ENCODE assay signal across 22 cellular contexts in the genomic region with DNA sequence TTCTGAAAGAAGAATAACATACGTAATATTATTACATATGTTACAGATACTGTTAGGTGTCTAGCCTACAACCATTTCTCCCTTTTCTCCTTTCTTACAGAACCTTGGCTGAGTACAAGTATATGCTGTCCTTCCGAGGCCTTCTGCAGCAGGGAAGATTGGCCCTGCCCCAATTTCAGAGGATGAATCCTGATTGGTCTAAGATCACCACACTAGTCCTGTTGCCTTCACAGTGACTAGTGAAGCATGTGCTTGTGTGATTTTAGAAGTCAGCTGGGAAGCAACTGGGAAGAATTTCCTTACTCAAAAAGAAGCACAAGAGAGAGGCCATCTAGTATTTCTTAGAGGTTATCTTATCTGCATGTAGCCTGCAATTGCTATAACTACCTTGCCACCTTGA. TPM values are rescaled to one million over a fixed set of nuclear protein-coding genes. Genes with fewer than 3 reads are reported as not detected.
DNase-seq lines count a peak whose midpoint lies in the region; ATAC-seq, FAIRE-seq and TF ChIP-seq lines count a peak whose summit lies in the region.
"Had no signal": no experiment of that assay in that cellular context is flagged by ENCODE, and none has a peak within 500 bp of the region (broad histone marks: within the 10 kb centered on the region; RNA-seq: fewer than 3 reads in every experiment).

No MANE protein-coding gene starts in this region.

- no peak for TF ChIP-seq POLR2A in IMR-90 (IDR thresholded peaks at IDR 0.05; ENCODE audit: low read depth, low read length)
- no peak for TF ChIP-seq POLR2A in H1 (IDR thresholded peaks at IDR 0.05; ENCODE audit: control extremely low read depth in 1 of 2, low read depth in 2 of 2, low read length in 2 of 2)

- H3K14ac ChIP-seq in IMR-90 (replicated peaks; ENCODE audit: low read depth, low read length) (no peak overlapping the region), H1 (ENCODE audit: insufficient read length) (no peak overlapping the region)

- no peak overlapping the region for H3K56ac ChIP-seq in IMR-90 (ENCODE audit: extremely low read depth, insufficient read depth, low read length)
- no peak overlapping the region for H3K56ac ChIP-seq in H1 (replicated peaks; ENCODE audit: insufficient read length, low read depth, low read length)

- H2AK9ac ChIP-seq in IMR-90 (replicated peaks; ENCODE audit: low read depth, low read length, poor library complexity): no peak overlapping the region

- POLR2A ChIA-PET in IMR-90 (lab: Charles Lee; ENCODE audit: unreplicated experiment): no interaction called here
- POLR2A ChIA-PET in H1 (lab: Charles Lee; ENCODE audit: partially characterized antibody): no interaction called here

- WGBS in IMR-90 (ENCODE audit: extremely low coverage in 2 of 2, insufficient read length in 1 of 2), 2 experiments: 40% methylated on average over 1 of the region's 2 CpGs; no CpG with 5 or more reads in 1 of the 2 experiments
- 78% methylated on average over 2 of the region's 2 CpGs; no CpG with 5 or more reads in 1 of the 2 experiments for WGBS in H1 (ENCODE audit: extremely low coverage in 1 of 2, insufficient coverage in 1 of 2, insufficient read length in 1 of 2, insufficient replicate concordance in 2 of 2, low coverage in 1 of 2, low lambda C conversion rate in 2 of 2, missing lambda C conversion rate in 1 of 2), 2 experiments

- H2BK15ac ChIP-seq in IMR-90 (ENCODE audit: low read depth, low read length) (no peak overlapping the region), H1 (ENCODE audit: low read length) (no peak overlapping the region)

- no peak overlapping the region for H2AK5ac ChIP-seq in IMR-90 (ENCODE audit: low read depth, low read length)
- no peak overlapping the region for H2AK5ac ChIP-seq in H1 (ENCODE audit: low read depth, low read length)

- H4K20me1 ChIP-seq in IMR-90 (ENCODE audit: insufficient read depth, low read length): no peaks in the 10 kb centered on the region
- H4K20me1 ChIP-seq in H1 (replicated peaks in 1 of 2; ENCODE audit: control insufficient read depth in 1 of 2, insufficient read depth in 2 of 2, low read length in 2 of 2): no peaks in the 10 kb centered on the region

- no peak overlapping the region for H2BK12ac ChIP-seq in H1 (ENCODE audit: low read depth, low read length)

- H3K27ac ChIP-seq in IMR-90 (ENCODE audit: insufficient read depth, low read length) (no peak overlapping the region), H1 (ENCODE audit: low read depth, low read length) (no peak overlapping the region)
- H3K27ac ChIP-seq: gastrocnemius medialis, neutrophil, upper lobe of left lung, WERI-Rb-1 had no signal

- no peak overlapping the region for H2BK5ac ChIP-seq in IMR-90 (ENCODE audit: low read depth, low read length, poor library complexity, severe bottlenecking)
- H2BK5ac ChIP-seq in H1 (ENCODE audit: low read depth, low read length): no peak overlapping the region

- ATAC-seq in IMR-90 (ENCODE audit: low read depth) (no peak), HG03095 (IDR thresholded peaks at IDR 0.05; ENCODE audit: unreplicated experiment) (no peak), HG03280 (IDR thresholded peaks at IDR 0.05; ENCODE audit: unreplicated experiment) (no peak)
- ATAC-seq: gastrocnemius medialis had no signal

- H3K9me1 ChIP-seq in IMR-90 (ENCODE audit: insufficient read depth, low read length): no peaks in the 10 kb centered on the region

- H3K79me2 ChIP-seq in H1 (ENCODE audit: control insufficient read depth in 1 of 2, insufficient read depth in 2 of 2, low read length in 2 of 2): no peaks in the 10 kb centered on the region

- TF ChIP-seq CTCF in IMR-90 (conservative IDR thresholded peaks at IDR 0.05; ENCODE audit: low read depth, low read length): no peak
- TF ChIP-seq CTCF in H1 (IDR thresholded peaks at IDR 0.05; ENCODE audit: control extremely low read depth in 1 of 3, insufficient read depth in 1 of 3, low read depth in 1 of 3, low read length in 3 of 3): no peak

- CTCF ChIA-PET in IMR-90 (lab: Yijun Ruan, JAX): interaction anchor here (1.1 kb wide), 1 partner anchor 25 kb away, joined by 5 read pairs; no protein-coding TSS in a partner anchor
- CTCF ChIA-PET in H1 (lab: Charles Lee; ENCODE audit: partially characterized antibody): no interaction called here

- no peak overlapping the region for H3K4me3 ChIP-seq in IMR-90 (ENCODE audit: insufficient read depth, low read depth, low read length)
- no peak overlapping the region for H3K4me3 ChIP-seq in H1 (ENCODE audit: extremely low read depth in 1 of 4, insufficient read depth in 2 of 4, low read depth in 3 of 4, low read length in 4 of 4)
- H3K4me3 ChIP-seq: gastrocnemius medialis, upper lobe of left lung had no signal

- H3K4me1 ChIP-seq in IMR-90 (ENCODE audit: control insufficient read depth, insufficient read depth, low read length) (peaks cover 2% of the 10 kb centered on the region; the same call in 1 of the 2 replicates), H1 (replicated peaks in 1 of 4; ENCODE audit: control insufficient read depth in 3 of 4, insufficient read depth in 4 of 4, low read length in 3 of 4) (no peaks in the 10 kb centered on the region)
- H3K4me1 ChIP-seq: upper lobe of left lung had no signal

- intact Hi-C loops in IMR-90 (cut with micrococcal nuclease): no loop called here

- dilution Hi-C loops in IMR-90 (cut with HindIII; ENCODE audit: low sequenced_read_pairs, unreplicated experiment): no loop called here

- H4K91ac ChIP-seq in IMR-90 (ENCODE audit: insufficient read depth, low read depth, low read length) (no peak overlapping the region), H1 (replicated peaks; ENCODE audit: insufficient read length, low read length) (no peak overlapping the region)

- no peak for FAIRE-seq in H1 (lab: Jason Lieb, UNC)

- H2AFZ ChIP-seq in IMR-90 (replicated peaks; ENCODE audit: low read length, poor library complexity) (no peak overlapping the region), H1 (ENCODE audit: low read length) (no peak overlapping the region)

- no peak overlapping the region for H3K18ac ChIP-seq in IMR-90 (ENCODE audit: low read depth, low read length)
- H3K18ac ChIP-seq in H1 (ENCODE audit: extremely low read depth, low read length): no peak overlapping the region

- H3K23ac ChIP-seq in IMR-90 (ENCODE audit: low read depth, low read length) (no peak overlapping the region), H1 (ENCODE audit: insufficient read length) (no peak overlapping the region)

- no peaks in the 10 kb centered on the region for H3K36me3 ChIP-seq in IMR-90 (ENCODE audit: control insufficient read depth, insufficient read depth, low read length)
- H3K36me3 ChIP-seq in H1 (ENCODE audit: control insufficient read depth in 2 of 4, insufficient read depth in 4 of 4, low read length in 3 of 4): no peaks in the 10 kb centered on the region
- H3K36me3 ChIP-seq: gastrocnemius medialis, neutrophil, upper lobe of left lung, WERI-Rb-1 had no signal

- no peaks in the 10 kb centered on the region; the same call in 1 of the 2 replicates for H3K23me2 ChIP-seq in H1 (ENCODE audit: low read depth, low read length)

- H4K8ac ChIP-seq in IMR-90 (ENCODE audit: low read depth in 2 of 2, low read length in 2 of 2): no peak overlapping the region
- no peak overlapping the region for H4K8ac ChIP-seq in H1 (ENCODE audit: extremely low read depth, insufficient read depth, low read length)

- no TSS peak for BruUV-seq in IMR-90 (replicated peaks; lab: Mats Ljungman, UMichigan)

- in situ Hi-C loops in IMR-90 (cut with MboI; ENCODE audit: low sequenced_read_pairs): no loop called here

- H2BK20ac ChIP-seq in IMR-90 (ENCODE audit: low read depth, low read length): no peak overlapping the region
- no peak overlapping the region for H2BK20ac ChIP-seq in H1 (ENCODE audit: low read length)

- H3K27me3 ChIP-seq in IMR-90 (ENCODE audit: control insufficient read depth, insufficient read depth, low read length) (no peaks in the 10 kb centered on the region), H1 (replicated peaks in 1 of 4; ENCODE audit: control insufficient read depth in 3 of 4, extremely low read depth in 1 of 4, insufficient read depth in 3 of 4, low read length in 3 of 4) (no peaks in the 10 kb centered on the region)
- H3K27me3 ChIP-seq: gastrocnemius medialis, neutrophil, upper lobe of left lung had no signal

- H4K5ac ChIP-seq in IMR-90 (ENCODE audit: low read depth, low read length) (no peak overlapping the region), H1 (ENCODE audit: insufficient read length, low read depth, low read length) (no peak overlapping the region)

- TF ChIP-seq EP300 in H1 (IDR thresholded peaks at IDR 0.05; ENCODE audit: borderline replicate concordance in 1 of 2, low read depth in 2 of 2, low read length in 2 of 2): no peak

- H3K4ac ChIP-seq in IMR-90 (ENCODE audit: low read depth, low read length) (no peak overlapping the region), H1 (replicated peaks; ENCODE audit: insufficient read length, low read depth, low read length) (no peak overlapping the region)

- TF ChIP-seq RAD21 in IMR-90 (IDR thresholded peaks at IDR 0.05; ENCODE audit: low read length) (no peak), H1 (IDR thresholded peaks at IDR 0.05 in 1 of 2, conservative IDR thresholded peaks at IDR 0.05 in 1 of 2; ENCODE audit: low read depth in 2 of 2, low read length in 2 of 2) (no peak)

- H3K9ac ChIP-seq in IMR-90 (ENCODE audit: low read depth, low read length): no peak overlapping the region
- H3K9ac ChIP-seq in H1 (replicated peaks in 1 of 4; ENCODE audit: extremely low read depth in 1 of 4, low read depth in 3 of 4, low read length in 3 of 4): no peak overlapping the region

- H2BK120ac ChIP-seq in IMR-90 (ENCODE audit: low read depth, low read length): no peak overlapping the region
- no peak overlapping the region for H2BK120ac ChIP-seq in H1 (replicated peaks; ENCODE audit: low read depth, low read length)

- peak; percentile 15 for DNase-seq in EH (ENCODE audit: low read depth)
- peak; percentile 8 for DNase-seq in IMR-90
- no peak for DNase-seq in H1 (ENCODE audit: low read depth in 1 of 2, low spot score in 2 of 2)
- peak; percentile 3 for DNase-seq in kidney glomerular epithelial cell (lab: John Stamatoyannopoulos, UW)
- DNase-seq in KG1 (lab: John Stamatoyannopoulos, UW): no peak
- no peak for DNase-seq in SHP77 (lab: John Stamatoyannopoulos, UW)
- DNase-seq: activated CD4-positive, alpha-beta T cell treated with anti-CD3 and anti-CD28 coated beads, Interleukin-2, amount 50 U/mL, for 48 hours; activated gamma-delta T cell; CD8-positive, alpha-beta memory T cell; dermis blood vessel endothelial cell; DMS79; gastrocnemius medialis; HCEC 1CT; NCI-H2171 treated with DMSO at 0.1 percent for 48 hours; NCI-H526 treated with DMSO at 0.1 percent for 48 hours; stimulated activated CD4-positive, alpha-beta T cell treated with anti-CD3 and anti-CD28 coated beads, Interleukin-4, amount 100 ng/mL, for 4 hours; upper lobe of left lung; WERI-Rb-1 had no signal

- no peaks in the 10 kb centered on the region for H3K9me3 ChIP-seq in IMR-90 (ENCODE audit: control insufficient read depth, insufficient read depth, low read length)
- no peaks in the 10 kb centered on the region for H3K9me3 ChIP-seq in H1 (ENCODE audit: insufficient read depth in 2 of 2, low read depth in 1 of 2, low read length in 1 of 2)
- H3K9me3 ChIP-seq: gastrocnemius medialis, neutrophil, upper lobe of left lung had no signal

- no peak overlapping the region for H3K4me2 ChIP-seq in IMR-90 (ENCODE audit: low read depth, low read length)
- no peak overlapping the region for H3K4me2 ChIP-seq in H1 (ENCODE audit: insufficient read depth in 1 of 2, low read depth in 2 of 2, low read length in 2 of 2)

- H3K79me1 ChIP-seq in IMR-90 (ENCODE audit: low read depth in 1 of 2, low read length in 2 of 2): no peaks in the 10 kb centered on the region
- no peaks in the 10 kb centered on the region for H3K79me1 ChIP-seq in H1 (ENCODE audit: low read depth, low read length)

RNA-seq across cellular contexts. Expression of a gene that starts 30.6 kb away (rescaled TPM):
- 25.8 and 29.0 TPM in 2 replicates for total RNA-seq in IMR-90 (2012; rRNA removed)
- polyA plus RNA-seq in IMR-90 (2012; rRNA removed) (7.1 and 7.8 TPM in 2 replicates), H1 (2011; rRNA removed) (0.03 and 0.11 TPM in 2 replicates)
- polyA plus RNA-seq in IMR-90 (2012; cell fraction: cytosol; rRNA removed): 2.3 and 2.4 TPM in 2 replicates
- polyA plus RNA-seq in IMR-90 (2012; cell fraction: nucleus; rRNA removed; ENCODE audit: low replicate concordance): 4.1 and 12.8 TPM in 2 replicates
- 0.69 and 0.78 TPM in 2 replicates for total RNA-seq in H1 (2021; fragmentation: NEBNext Ultra II Directional; extraction: Animal tissue kit (Norgen Biotek cat#: 25700))
- polyA plus RNA-seq in H1 (2011; cell fraction: cytosol; rRNA removed): 0.26 TPM
- 0.21 TPM for polyA plus RNA-seq in H1 (2011; cell fraction: nucleus; rRNA removed)
- polyA plus RNA-seq in H1 (2012, experiment 1 of 2): 0.09 to 1.1 TPM (median 0.18 TPM) in 4 replicates
- polyA plus RNA-seq in H1 (2012, experiment 2 of 2): not detected
- polyA plus RNA-seq in H1 (2013, experiment 1 of 2): 0.18 TPM
- 0.11 TPM for polyA plus RNA-seq in H1 (2013, experiment 2 of 2)
- 0.07 and 1.1 TPM in 2 replicates for polyA minus RNA-seq in H1 (2011; rRNA and poly(A)+ RNA removed)
- not detected for polyA minus RNA-seq in H1 (2011; cell fraction: cytosol; rRNA and poly(A)+ RNA removed)
- polyA minus RNA-seq in H1 (2011; cell fraction: nucleus; rRNA and poly(A)+ RNA removed): 0.30 TPM
- total RNA-seq: CD8-positive, alpha-beta memory T cell had no signal
- polyA plus RNA-seq: CD8-positive, alpha-beta memory T cell; IgD-negative memory B cell had no signal

Comparison
In these comparisons a context has a peak if more than half of its experiments do, and no peak if none do; other contexts are left out.
1. DNase-seq: peak in EH (single experiment), IMR-90 (single experiment) and kidney glomerular epithelial cell (single experiment); none in H1 (0 of 2), KG1 (single experiment) and SHP77 (0 of 2).
2. RNA of a gene that starts 30.6 kb away (total RNA-seq): 25.8 to 29.0 TPM in IMR-90; 0.69 to 0.78 TPM in H1; every median in the first group is over 10 times any median in the second.